Comparison of ENCODE assay signal across 9 cellular contexts in the genomic region with DNA sequence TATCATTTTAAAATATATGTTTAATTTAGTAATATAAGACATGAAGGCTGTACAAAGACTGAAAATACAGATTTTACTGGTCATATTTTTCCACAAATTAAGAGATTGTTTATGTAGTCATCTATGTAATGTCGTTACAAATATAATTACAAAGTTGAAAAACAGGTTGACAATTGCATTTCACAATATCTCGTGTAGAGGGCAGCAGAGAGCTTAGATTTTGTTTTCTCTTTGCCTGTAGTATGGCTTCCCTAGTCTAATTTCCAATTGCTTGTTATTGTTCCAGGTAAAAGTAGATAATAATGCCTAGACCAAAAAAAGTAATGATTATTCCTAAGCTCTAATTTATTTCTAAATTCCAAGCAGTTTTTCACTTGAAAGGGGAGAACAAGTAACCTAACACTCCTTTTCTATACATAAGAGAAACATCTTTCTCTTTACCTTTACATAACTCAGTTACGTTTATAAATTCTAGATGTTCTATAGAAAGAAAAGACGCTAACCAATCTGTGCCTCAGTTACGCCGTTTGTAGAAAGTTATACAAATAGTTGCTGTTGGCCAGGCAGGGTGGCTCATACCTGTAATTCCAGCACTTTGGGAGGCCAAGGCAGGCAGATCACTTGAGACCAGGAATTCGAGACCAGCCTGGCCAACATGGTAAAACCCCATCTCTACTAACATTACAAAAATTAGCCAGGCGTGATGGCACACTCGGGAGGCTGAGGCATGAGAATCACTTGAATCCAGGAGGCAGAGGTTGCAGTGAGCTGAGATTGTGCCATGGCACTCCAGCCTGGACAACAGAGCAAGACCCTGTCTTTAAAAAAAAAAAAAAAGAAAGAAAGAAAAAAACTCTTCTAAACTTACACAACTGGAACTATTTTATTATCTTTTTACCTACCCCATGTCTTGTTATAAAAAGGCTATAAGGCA. TPM values are rescaled to one million over a fixed set of nuclear protein-coding genes. Genes with fewer than 3 reads are reported as not detected.
DNase-seq lines count a peak whose midpoint lies in the region; ATAC-seq, FAIRE-seq and TF ChIP-seq lines count a peak whose summit lies in the region.
"Had no signal": no experiment of that assay in that cellular context is flagged by ENCODE, and none has a peak within 500 bp of the region (broad histone marks: within the 10 kb centered on the region; RNA-seq: fewer than 3 reads in every experiment).

No MANE protein-coding gene starts in this region.

- no peak overlapping the region for H4K8ac ChIP-seq in mesenchymal stem cell (ENCODE audit: low read length)

- no peaks in the 10 kb centered on the region for H3K27me3 ChIP-seq in mesenchymal stem cell (ENCODE audit: control insufficient read depth in 1 of 2, insufficient read depth in 1 of 2, low read length in 2 of 2)

- peaks cover 26% of the 10 kb centered on the region for H3K79me1 ChIP-seq in mesenchymal stem cell (replicated peaks; ENCODE audit: low read length, poor library complexity, severe bottlenecking)

- H3K14ac ChIP-seq in mesenchymal stem cell (ENCODE audit: low read length in 2 of 2), result no peak overlapping the region

- H2AFZ ChIP-seq in mesenchymal stem cell (ENCODE audit: low read depth, low read length), result no peak overlapping the region

- no peak overlapping the region for H2BK15ac ChIP-seq in mesenchymal stem cell (ENCODE audit: low read depth, poor library complexity, severe bottlenecking)

- in situ Hi-C loops in Caki2 (cut with HindIII; ENCODE audit: low pct_unique_long_range_greater_than_20kb, low sequenced_read_pairs), result loop anchor here (25.0 kb wide), 1 partner anchor 605 kb away; a partner anchor contains a TSS

- no peak overlapping the region for H3K23ac ChIP-seq in mesenchymal stem cell (ENCODE audit: low read length in 2 of 2)

- H3K4me3 ChIP-seq in mesenchymal stem cell (ENCODE audit: insufficient read depth in 1 of 2, low read depth in 1 of 2, low read length in 2 of 2), result no peak overlapping the region

- ATAC-seq in HG02852 (IDR thresholded peaks at IDR 0.05; ENCODE audit: unreplicated experiment), result no peak
- no peak for ATAC-seq in GM21786 (IDR thresholded peaks at IDR 0.05; ENCODE audit: unreplicated experiment)

- H3K4me2 ChIP-seq in mesenchymal stem cell (ENCODE audit: low read length, poor library complexity, severe bottlenecking), result no peak overlapping the region

- no peak overlapping the region for H3K9ac ChIP-seq in mesenchymal stem cell (ENCODE audit: low read length)

- H4K91ac ChIP-seq in mesenchymal stem cell (ENCODE audit: low read length), result no peak overlapping the region

- DNase-seq in Caki2 (ENCODE audit: low read depth) (peak; percentile 58), H54 (ENCODE audit: insufficient read length, low spot score) (no peak), OCI-M1 (lab: John Stamatoyannopoulos, UW) (peak; percentile 91), cerebellar cortex (ENCODE audit: low spot score) (peak; percentile 63), mesenchymal stem cell (peak; percentile 69), HPDE6-E6E7 (ENCODE audit: extremely low spot score) (no peak)

- FAIRE-seq in H54 (lab: Jason Lieb, UNC), result peak; percentile 65

- no peak overlapping the region for H3K27ac ChIP-seq in mesenchymal stem cell (ENCODE audit: low read length, poor library complexity, severe bottlenecking)

- no peak overlapping the region for H2BK120ac ChIP-seq in mesenchymal stem cell (ENCODE audit: low read depth, low read length)

- TF ChIP-seq POLR2A in H54 (IDR thresholded peaks at IDR 0.05; ENCODE audit: low read depth, low read length), result no peak

- no peaks in the 10 kb centered on the region for H3K9me3 ChIP-seq in mesenchymal stem cell (ENCODE audit: control insufficient read depth, low read length)

- 69% methylated on average over 8 of the region's 9 CpGs for WGBS in mesenchymal stem cell

- no peak overlapping the region for H2AK5ac ChIP-seq in mesenchymal stem cell (ENCODE audit: low read length, severe bottlenecking)

- no peak overlapping the region for H2BK5ac ChIP-seq in mesenchymal stem cell (ENCODE audit: low read depth, low read length, poor library complexity, severe bottlenecking)

- H2BK12ac ChIP-seq in mesenchymal stem cell (ENCODE audit: low read length in 2 of 2), result no peak overlapping the region

- no peak overlapping the region for H3K4ac ChIP-seq in mesenchymal stem cell (ENCODE audit: low read depth in 1 of 2, low read length in 2 of 2)

- no peaks in the 10 kb centered on the region for H3K4me1 ChIP-seq in mesenchymal stem cell (ENCODE audit: control insufficient read depth, insufficient read depth, low read depth, low read length)

- no peaks in the 10 kb centered on the region for H3K36me3 ChIP-seq in mesenchymal stem cell (ENCODE audit: control insufficient read depth in 1 of 2, insufficient read depth in 2 of 2, low read depth in 1 of 2, low read length in 2 of 2)

- H3K18ac ChIP-seq in mesenchymal stem cell (ENCODE audit: low read depth in 1 of 2, low read length in 2 of 2), result no peak overlapping the region

RNA-seq across cellular contexts. Expression of a gene that starts 30.0 kb away (rescaled TPM):
- total RNA-seq in Caki2 (2014; rRNA removed; shearing (Covaris generic); ENCODE audit: low replicate concordance), result 10.8 and 33.6 TPM in 2 replicates
- polyA plus RNA-seq in mesenchymal stem cell (2013, experiment 1 of 2), result 10.2 TPM
- 10.9 TPM for polyA plus RNA-seq in mesenchymal stem cell (2013, experiment 2 of 2)

RNA-seq across cellular contexts. Expression of a gene that starts 37.7 kb away (rescaled TPM):
- not detected in 2 replicates for total RNA-seq in Caki2 (2014; rRNA removed; shearing (Covaris generic); ENCODE audit: low replicate concordance)
- polyA plus RNA-seq in mesenchymal stem cell (2013, experiment 1 of 2), result not detected
- not detected for polyA plus RNA-seq in mesenchymal stem cell (2013, experiment 2 of 2)
- total RNA-seq: T-helper 1 cell treated with Interleukin-12 subunit alpha and Interleukin-12 subunit beta and Interleukin-4 antibody, amounts not matched to agents 30 ng/mL and 1 ng/mL, for 36 hours had no signal

RNA-seq across cellular contexts. Expression of a gene that starts 57.0 kb away (rescaled TPM):
- not detected in 2 replicates for total RNA-seq in Caki2 (2014; rRNA removed; shearing (Covaris generic); ENCODE audit: low replicate concordance)
- polyA plus RNA-seq in mesenchymal stem cell (2013, experiment 1 of 2), result not detected
- not detected for polyA plus RNA-seq in mesenchymal stem cell (2013, experiment 2 of 2)
- total RNA-seq: T-helper 1 cell treated with Interleukin-12 subunit alpha and Interleukin-12 subunit beta and Interleukin-4 antibody, amounts not matched to agents 30 ng/mL and 1 ng/mL, for 36 hours had no signal

Comparison
In these comparisons a context has a peak if more than half of its experiments do, and no peak if none do; other contexts are left out.
1. DNase-seq: peak in Caki2 (single experiment), OCI-M1 (single experiment), cerebellar cortex (single experiment) and mesenchymal stem cell (single experiment); none in H54 (single experiment) and HPDE6-E6E7 (single experiment).